ENCODE assay signal across 3 cellular contexts in genomic region chr20:44763798-44764197, GRCh38. TPM values are rescaled to one million over a fixed set of nuclear protein-coding genes. Genes with fewer than 3 reads are reported as not detected.
"Had no signal": no experiment of that assay in that cellular context is flagged by ENCODE, and none has a peak within 500 bp of the region (broad histone marks: within the 10 kb centered on the region; RNA-seq: fewer than 3 reads in every experiment).

No MANE protein-coding gene starts in this region.

RNA-seq across cellular contexts. Expression of gene KCNK15, which starts 18.1 kb away (rescaled TPM):
- total RNA-seq: LHCN-M2, M059J had no signal

RNA-seq across cellular contexts. Expression of gene RIMS4, which starts 46.5 kb away (rescaled TPM):
- total RNA-seq: LHCN-M2, MCF 10A had no signal

RNA-seq across cellular contexts. Expression of gene CCN5, which starts 48.6 kb away (rescaled TPM):
- total RNA-seq: LHCN-M2 had no signal
